ENCODE assay signal across 13 cellular contexts in genomic region chr10:62183857-62184805, GRCh38.
A peak's percentile ranks its signal among the peaks of the same experiment; 100 is the strongest.
DNase-seq lines count a peak whose midpoint lies in the region; ATAC-seq and TF ChIP-seq lines count a peak whose summit lies in the region.
"Had no signal": no experiment of that assay in that cellular context is flagged by ENCODE, and none has a peak within 500 bp of the region (broad histone marks: within the 10 kb centered on the region; RNA-seq: fewer than 3 reads in every experiment).

No MANE protein-coding gene starts in this region.

- no peak for TF ChIP-seq CTCF in CD4-positive, alpha-beta T cell (IDR thresholded peaks at IDR 0.05)
- no peak for TF ChIP-seq CTCF in adrenal gland (IDR thresholded peaks at IDR 0.05)

- peak overlapping the region; percentile 86 for H3K27ac Mint-ChIP-seq in CD4-positive, alpha-beta T cell
- H3K27ac Mint-ChIP-seq in T-helper 17 cell: peak overlapping the region; percentile 75
- H3K27ac Mint-ChIP-seq: HFFc6 had no signal

- ATAC-seq in CD4-positive, alpha-beta T cell (ENCODE audit: poor library complexity): no peak
- no peak for ATAC-seq in T-helper 17 cell

- intact Hi-C loops in CD4-positive, alpha-beta T cell (cut with DNase I, micrococcal nuclease): loop anchor here (1.0 to 10.0 kb wide), 7 partner anchors 51 to 632 kb away; partner anchors contain the start of gene EGR2 (in 1 of the 2)
- intact Hi-C loops in adrenal gland (cut with DNase I): no loop called here

- no peak for TF ChIP-seq POLR2A in adrenal gland (IDR thresholded peaks at IDR 0.05)

- no peaks in the 10 kb centered on the region for H3K36me3 ChIP-seq in effector memory CD4-positive, alpha-beta T cell (ENCODE audit: control insufficient read depth, insufficient read depth, low read length)
- H3K36me3 ChIP-seq in adrenal gland (replicated peaks in 1 of 2): no peaks in the 10 kb centered on the region
- H3K36me3 ChIP-seq: right atrium auricular region had no signal

- no peaks in the 10 kb centered on the region for H3K27me3 Mint-ChIP-seq in CD4-positive, alpha-beta T cell
- no peaks in the 10 kb centered on the region for H3K27me3 Mint-ChIP-seq in T-helper 17 cell
- H3K27me3 Mint-ChIP-seq: IgD-negative memory B cell had no signal

- H3K27me3 ChIP-seq in CD4-positive, alpha-beta T cell (ENCODE audit: control insufficient read depth, insufficient read depth, low read length): no peaks in the 10 kb centered on the region
- no peaks in the 10 kb centered on the region for H3K27me3 ChIP-seq in effector memory CD4-positive, alpha-beta T cell (replicated peaks; ENCODE audit: control insufficient read depth, insufficient read depth, low read length, poor library complexity, severe bottlenecking)
- no peaks in the 10 kb centered on the region for H3K27me3 ChIP-seq in adrenal gland
- H3K27me3 ChIP-seq: right atrium auricular region, testis had no signal

- 91 to 97% (median 92%) methylated on average over 5 of the region's 5 CpGs for WGBS in adrenal gland, 4 donors

- DNase-seq in CD4-positive, alpha-beta T cell: no peak
- DNase-seq in DMS53 treated with DMSO at 0.1 percent for 48 hours (lab: John Stamatoyannopoulos, UW; ENCODE audit: unreplicated experiment) (peak; percentile 93), T-helper 17 cell (no peak), adrenal gland (no peak), NCI-H446 (lab: John Stamatoyannopoulos, UW) (no peak), DMS153 (lab: John Stamatoyannopoulos, UW) (no peak)
- DNase-seq in effector memory CD4-positive, alpha-beta T cell: no peak
- DNase-seq: HFFc6, NCI-H1436, NCI-H526, testis had no signal

- peaks cover 3% of the 10 kb centered on the region for H3K36me3 Mint-ChIP-seq in CD4-positive, alpha-beta T cell (ENCODE audit: low read depth)
- H3K36me3 Mint-ChIP-seq in T-helper 17 cell (ENCODE audit: low read depth): peaks cover 2% of the 10 kb centered on the region

- H3K4me3 Mint-ChIP-seq in CD4-positive, alpha-beta T cell: peak overlapping the region; percentile 21
- peak overlapping the region; percentile 65 for H3K4me3 Mint-ChIP-seq in T-helper 17 cell
- H3K4me3 Mint-ChIP-seq: HFFc6 had no signal

- H3K9me3 Mint-ChIP-seq in CD4-positive, alpha-beta T cell: peaks cover 2% of the 10 kb centered on the region

- peak overlapping the region; percentile 37 for H3K27ac ChIP-seq in CD4-positive, alpha-beta T cell (ENCODE audit: low read depth, low read length)
- H3K27ac ChIP-seq in effector memory CD4-positive, alpha-beta T cell (ENCODE audit: insufficient read depth, low read length, poor library complexity, severe bottlenecking): peak overlapping the region; percentile 55
- H3K27ac ChIP-seq in adrenal gland: no peak overlapping the region
- H3K27ac ChIP-seq: right atrium auricular region, testis had no signal

- CTCF ChIA-PET in CD4-positive, alpha-beta T cell (lab: Charles Lee): interaction anchor here (0.6 to 1.7 kb wide), 8 partner anchors 9 to 287 kb away, joined by 3 to 11 read pairs (median 3); no protein-coding TSS in a partner anchor

- no peaks in the 10 kb centered on the region for H3K9me3 ChIP-seq in CD4-positive, alpha-beta T cell (ENCODE audit: control insufficient read depth, low read length)
- H3K9me3 ChIP-seq in T-helper 17 cell (ENCODE audit: control insufficient read depth, low read length, poor library complexity, severe bottlenecking) (no peaks in the 10 kb centered on the region), adrenal gland (replicated peaks in 1 of 3) (no peaks in the 10 kb centered on the region)
- no peaks in the 10 kb centered on the region for H3K9me3 ChIP-seq in effector memory CD4-positive, alpha-beta T cell (ENCODE audit: control insufficient read depth, low read length)
- H3K9me3 ChIP-seq: right atrium auricular region, testis had no signal

- POLR2A ChIA-PET in CD4-positive, alpha-beta T cell (lab: Charles Lee): interaction anchor here (0.5 to 2.4 kb wide), 32 partner anchors 8 to 949 kb away, joined by 3 to 31 read pairs (median 4); partner anchors contain the start of genes EGR2 and NRBF2

- no peak overlapping the region for H3K4me3 ChIP-seq in effector memory CD4-positive, alpha-beta T cell (ENCODE audit: insufficient read depth, low read depth, low read length, poor library complexity, severe bottlenecking)
- no peak overlapping the region for H3K4me3 ChIP-seq in adrenal gland
- H3K4me3 ChIP-seq: right atrium auricular region, testis had no signal

- peaks cover 87% of the 10 kb centered on the region for H3K4me1 Mint-ChIP-seq in CD4-positive, alpha-beta T cell (ENCODE audit: low read depth)
- peaks cover 49% of the 10 kb centered on the region for H3K4me1 Mint-ChIP-seq in T-helper 17 cell

- peaks cover 37% of the 10 kb centered on the region for H3K4me1 ChIP-seq in effector memory CD4-positive, alpha-beta T cell (ENCODE audit: control insufficient read depth, insufficient read depth, low read length, poor library complexity, severe bottlenecking)
- H3K4me1 ChIP-seq in adrenal gland (replicated peaks in 1 of 2): peaks cover 0 to 7% of the 10 kb centered on the region in 2 donors
- H3K4me1 ChIP-seq: right atrium auricular region, testis had no signal

Comparison
In these comparisons a context has a peak if more than half of its experiments do, and no peak if none do; other contexts are left out.
1. H3K27ac ChIP-seq: peak in CD4-positive, alpha-beta T cell (single experiment) and effector memory CD4-positive, alpha-beta T cell (single experiment); none in adrenal gland (0 of 5).
2. intact Hi-C loops: an anchor here in CD4-positive, alpha-beta T cell (1.0 to 10.0 kb wide); none called in adrenal gland.